ENCODE assay signal across 1 cellular context in genomic region chr19:19101540-19101939, GRCh38.
TF ChIP-seq lines count a peak whose summit lies in the region.

No MANE protein-coding gene starts in this region.

TF ChIP-seq in K562, 482 proteins besides CTCF, POLR2A, EP300 and RAD21:
- TF ChIP-seq USF1 (CRISPR knock-in tag; IDR thresholded peaks at IDR 0.05) (0 out of 2 replicates have a peak, but pooled peaks have one; percentile 47), POLR2G (IDR thresholded peaks at IDR 0.05; ENCODE audit: low read depth, low read length) (0 out of 2 replicates have a peak, but pooled peaks have one; percentile 24), VEZF1 (CRISPR knock-in tag; IDR thresholded peaks at IDR 0.05) (no peak), USF2 (CRISPR knock-in tag; IDR thresholded peaks at IDR 0.05) (peak; percentile 32; the same call in 1 of the 2 replicates), NR2C1 (IDR thresholded peaks at IDR 0.05) (peak; percentile 69), NR2C1 (tag; IDR thresholded peaks at IDR 0.05) (peak; percentile 61; the same call in 1 of the 2 replicates)
